Comparison of ENCODE assay signal across 8 cellular contexts in the genomic region with DNA sequence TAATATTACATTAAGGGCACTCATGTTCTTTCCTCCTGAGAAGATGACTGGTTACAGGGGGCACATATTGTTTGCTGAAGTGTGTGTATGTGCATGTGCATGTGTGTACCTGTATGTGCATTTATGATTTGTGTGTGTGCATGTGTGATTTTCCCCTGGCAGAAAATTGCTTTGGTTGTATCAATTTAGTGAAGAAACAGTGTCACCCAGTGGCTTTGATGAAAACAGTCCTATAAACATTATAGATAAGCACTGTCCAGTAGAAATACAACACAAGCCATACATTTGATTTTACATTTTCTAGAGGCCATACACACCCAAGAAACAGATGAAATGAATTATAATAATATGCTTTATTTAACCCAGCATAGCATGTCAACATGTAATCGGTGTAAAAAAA. TPM values are rescaled to one million over a fixed set of nuclear protein-coding genes. Genes with fewer than 3 reads are reported as not detected.
DNase-seq lines count a peak whose midpoint lies in the region; ATAC-seq and TF ChIP-seq lines count a peak whose summit lies in the region.
"Had no signal": no experiment of that assay in that cellular context is flagged by ENCODE, and none has a peak within 500 bp of the region (broad histone marks: within the 10 kb centered on the region; RNA-seq: fewer than 3 reads in every experiment).

No MANE protein-coding gene starts in this region.

- H3K79me2 ChIP-seq in GM23338 (replicated peaks; ENCODE audit: insufficient read depth): peaks cover 28% of the 10 kb centered on the region

- no peak overlapping the region for H2AFZ ChIP-seq in GM23338

- H3K27me3 Mint-ChIP-seq in GM23338 (ENCODE audit: insufficient read depth, low read depth, poor library complexity): peaks cover 1% of the 10 kb centered on the region
- H3K27me3 Mint-ChIP-seq in stimulated activated memory B cell treated with anti-CD40 and anti-IgM and Interleukin-4, amounts not matched to agents 10 μg/mL and 1 μg/mL and 100 μg/mL, for 72 hours: no peaks in the 10 kb centered on the region

- no peak for DNase-seq in GM23338 (ENCODE audit: low spot score)
- peak; percentile 72 for DNase-seq in OCI-M1 (lab: John Stamatoyannopoulos, UW)
- peak; percentile 52 for DNase-seq in fibroblast of peridontal ligament (ENCODE audit: extremely low read depth)
- DNase-seq in retinal pigment epithelial cell (ENCODE audit: low read depth): no peak
- no peak for DNase-seq in H7
- DNase-seq in NCI-H748 (lab: John Stamatoyannopoulos, UW; ENCODE audit: unreplicated experiment): no peak
- DNase-seq: T-helper 17 cell had no signal

- TF ChIP-seq CTCF in GM23338 (conservative IDR thresholded peaks at IDR 0.05; ENCODE audit: low read depth in 2 of 2) (peak; percentile 66 to 73), retinal pigment epithelial cell (conservative IDR thresholded peaks at IDR 0.05; ENCODE audit: low read depth, low read length) (peak; percentile 41)

- H3K36me3 ChIP-seq in GM23338 (ENCODE audit: insufficient read depth) (no peaks in the 10 kb centered on the region), H7 (replicated peaks; ENCODE audit: control insufficient read depth, insufficient read depth, low read length) (no peaks in the 10 kb centered on the region)

- H3K27ac Mint-ChIP-seq in GM23338: no peak overlapping the region
- H3K27ac Mint-ChIP-seq in stimulated activated memory B cell treated with anti-CD40 and anti-IgM and Interleukin-4, amounts not matched to agents 10 μg/mL and 1 μg/mL and 100 μg/mL, for 72 hours: no peak overlapping the region
- H3K27ac Mint-ChIP-seq: T-helper 17 cell had no signal

- H3K36me3 Mint-ChIP-seq in GM23338 (ENCODE audit: low read depth): no peaks in the 10 kb centered on the region
- H3K36me3 Mint-ChIP-seq in stimulated activated memory B cell treated with anti-CD40 and anti-IgM and Interleukin-4, amounts not matched to agents 10 μg/mL and 1 μg/mL and 100 μg/mL, for 72 hours: no peaks in the 10 kb centered on the region

- no peaks in the 10 kb centered on the region for H3K9me3 Mint-ChIP-seq in GM23338
- peaks cover 3% of the 10 kb centered on the region for H3K9me3 Mint-ChIP-seq in stimulated activated memory B cell treated with anti-CD40 and anti-IgM and Interleukin-4, amounts not matched to agents 10 μg/mL and 1 μg/mL and 100 μg/mL, for 72 hours

- peaks cover 20% of the 10 kb centered on the region for H3K4me1 Mint-ChIP-seq in GM23338
- no peaks in the 10 kb centered on the region for H3K4me1 Mint-ChIP-seq in stimulated activated memory B cell treated with anti-CD40 and anti-IgM and Interleukin-4, amounts not matched to agents 10 μg/mL and 1 μg/mL and 100 μg/mL, for 72 hours
- H3K4me1 Mint-ChIP-seq: T-helper 17 cell had no signal

- no peak overlapping the region for H3K27ac ChIP-seq in GM23338 (ENCODE audit: low read depth)

- no peaks in the 10 kb centered on the region for H4K20me1 ChIP-seq in GM23338 (replicated peaks; ENCODE audit: insufficient read depth)

- H3K4me3 Mint-ChIP-seq in GM23338: no peak overlapping the region
- no peak overlapping the region for H3K4me3 Mint-ChIP-seq in stimulated activated memory B cell treated with anti-CD40 and anti-IgM and Interleukin-4, amounts not matched to agents 10 μg/mL and 1 μg/mL and 100 μg/mL, for 72 hours
- H3K4me3 Mint-ChIP-seq: T-helper 17 cell had no signal

- H3K4me1 ChIP-seq in GM23338 (ENCODE audit: insufficient read depth): peaks cover 27% of the 10 kb centered on the region; the same call in 1 of the 2 replicates

- H3F3A ChIP-seq in GM23338 (replicated peaks; ENCODE audit: low read depth): no peaks in the 10 kb centered on the region

- H3K27me3 ChIP-seq in GM23338 (ENCODE audit: insufficient read depth): peaks cover 7% of the 10 kb centered on the region
- no peaks in the 10 kb centered on the region; the same call in 1 of the 2 replicates for H3K27me3 ChIP-seq in H7 (ENCODE audit: control insufficient read depth, insufficient read depth, low read length)

- ATAC-seq in GM23338: no peak
- no peak for ATAC-seq in stimulated activated memory B cell treated with anti-CD40 and anti-IgM and Interleukin-4, amounts not matched to agents 10 μg/mL and 1 μg/mL and 100 μg/mL, for 72 hours
- ATAC-seq: T-helper 17 cell had no signal

- H3K9me2 ChIP-seq in GM23338 (ENCODE audit: insufficient read depth): no peaks in the 10 kb centered on the region

- H3K4me3 ChIP-seq in GM23338: no peak overlapping the region
- H3K4me3 ChIP-seq in retinal pigment epithelial cell (ENCODE audit: low read length): no peak overlapping the region
- H3K4me3 ChIP-seq in H7 (ENCODE audit: insufficient read depth, low read depth, low read length): no peak overlapping the region

- H3K4me2 ChIP-seq in GM23338: no peak overlapping the region

TF ChIP-seq in GM23338, 12 proteins besides CTCF, POLR2A, EP300 and RAD21 (continues in another document):
- TF ChIP-seq ZNF331 (CRISPR knock-in tag; IDR thresholded peaks at IDR 0.05; ENCODE audit: low read depth) (no peak), EZH2phosphoT487 (IDR thresholded peaks at IDR 0.05; ENCODE audit: unreplicated experiment) (no peak), STAT1 (IDR thresholded peaks at IDR 0.05; ENCODE audit: unreplicated experiment) (no peak), JUNB (IDR thresholded peaks at IDR 0.05; ENCODE audit: unreplicated experiment) (no peak), EZH2 (IDR thresholded peaks at IDR 0.05; ENCODE audit: low read depth, unreplicated experiment) (no peak), CREB1 (CRISPR knock-in tag; IDR thresholded peaks at IDR 0.05; ENCODE audit: low read depth) (no peak)
- TF ChIP-seq, protein P1, sequence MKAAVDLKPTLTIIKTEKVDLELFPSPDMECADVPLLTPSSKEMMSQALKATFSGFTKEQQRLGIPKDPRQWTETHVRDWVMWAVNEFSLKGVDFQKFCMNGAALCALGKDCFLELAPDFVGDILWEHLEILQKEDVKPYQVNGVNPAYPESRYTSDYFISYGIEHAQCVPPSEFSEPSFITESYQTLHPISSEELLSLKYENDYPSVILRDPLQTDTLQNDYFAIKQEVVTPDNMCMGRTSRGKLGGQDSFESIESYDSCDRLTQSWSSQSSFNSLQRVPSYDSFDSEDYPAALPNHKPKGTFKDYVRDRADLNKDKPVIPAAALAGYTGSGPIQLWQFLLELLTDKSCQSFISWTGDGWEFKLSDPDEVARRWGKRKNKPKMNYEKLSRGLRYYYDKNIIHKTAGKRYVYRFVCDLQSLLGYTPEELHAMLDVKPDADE (IDR thresholded peaks at IDR 0.05): no peak

RNA-seq across cellular contexts. Expression of a gene that starts 8.6 kb away (rescaled TPM):
- 9.1 and 9.2 TPM in 2 replicates for total RNA-seq in GM23338 (2014; rRNA removed; shearing (Covaris generic))
- polyA plus RNA-seq in GM23338 (2016; fragmentation: Nextera tagmentation; extraction: Ambion mirVana): 2.1 and 2.7 TPM in 2 replicates
- total RNA-seq in H7 (2014; rRNA removed; shearing (Covaris generic)): 0.22 and 0.24 TPM in 2 replicates

Comparison
In these comparisons a context has a peak if more than half of its experiments do, and no peak if none do; other contexts are left out.
1. DNase-seq: peak in OCI-M1 (single experiment) and fibroblast of peridontal ligament (single experiment); none in GM23338 (single experiment), retinal pigment epithelial cell (single experiment), H7 (single experiment) and NCI-H748 (single experiment).